In genomic region chr17:27381007-27381501, GRCh38 we compare ENCODE assay signal across 1 cellular context.
TF ChIP-seq lines count a peak whose summit lies in the region.

No MANE protein-coding gene starts in this region.

TF ChIP-seq in K562, 482 proteins besides CTCF, POLR2A, EP300 and RAD21 (continued from another document and continues in another):
- TF ChIP-seq ZBTB33 (CRISPR knock-in tag; IDR thresholded peaks at IDR 0.05) (peak; percentile 72; the same call in 1 of the 2 replicates), ZNF584 (CRISPR knock-in tag; IDR thresholded peaks at IDR 0.05; ENCODE audit: low read depth) (no peak), XRCC5 (IDR thresholded peaks at IDR 0.05; ENCODE audit: low read depth, low read length) (peak; percentile 99), U2AF2 (optimal IDR thresholded peaks at IDR 0.05; ENCODE audit: low read depth, low read length) (no peak), CEBPZ (IDR thresholded peaks at IDR 0.05; ENCODE audit: borderline replicate concordance, low read depth, low read length) (no peak), KLF6 (CRISPR knock-in tag; IDR thresholded peaks at IDR 0.05; ENCODE audit: borderline replicate concordance) (no peak), MECOM (CRISPR knock-in tag; IDR thresholded peaks at IDR 0.05) (no peak), CBFB (CRISPR knock-in tag; IDR thresholded peaks at IDR 0.05) (peak; percentile 63; the same call in 1 of the 2 replicates), FOXJ2 (tag; IDR thresholded peaks at IDR 0.05) (no peak), ZNF780A (CRISPR knock-in tag; IDR thresholded peaks at IDR 0.05) (no peak), ZNF143 (CRISPR knock-in tag; IDR thresholded peaks at IDR 0.05) (no peak), ATF1 (CRISPR knock-in tag; IDR thresholded peaks at IDR 0.05) (0 out of 2 replicates have a peak, but pooled peaks have one; percentile 30), ATF1 (tag; IDR thresholded peaks at IDR 0.05) (peak; percentile 58), FOXK2 (conservative IDR thresholded peaks at IDR 0.05 in 1 of 2, IDR thresholded peaks at IDR 0.05 in 1 of 2; ENCODE audit: low read depth in 2 of 2) (no peak), DNMT1 (IDR thresholded peaks at IDR 0.05) (no peak), IRF9 (tag; IDR thresholded peaks at IDR 0.05) (no peak), ESRRB (CRISPR knock-in tag; IDR thresholded peaks at IDR 0.05; ENCODE audit: borderline replicate concordance) (no peak), ZNF347 (CRISPR knock-in tag; IDR thresholded peaks at IDR 0.05; ENCODE audit: low read depth) (no peak), ZNF282 (CRISPR knock-in tag; IDR thresholded peaks at IDR 0.05) (no peak), GATAD2A (IDR thresholded peaks at IDR 0.05) (0 out of 2 replicates have a peak, but pooled peaks have one; percentile 78), FOXJ3 (CRISPR knock-in tag; IDR thresholded peaks at IDR 0.05) (no peak), ATF4 (CRISPR knock-in tag; IDR thresholded peaks at IDR 0.05) (no peak), ZNF384 (IDR thresholded peaks at IDR 0.05; ENCODE audit: low read depth, low read length) (peak; percentile 67), NCOA4 (IDR thresholded peaks at IDR 0.05; ENCODE audit: partially characterized antibody) (no peak), KLF10 (CRISPR knock-in tag; IDR thresholded peaks at IDR 0.05) (no peak), CHD2 (IDR thresholded peaks at IDR 0.05; ENCODE audit: low read depth, low read length) (no peak), CREB3 (tag; conservative IDR thresholded peaks at IDR 0.05; ENCODE audit: low read depth) (no peak), SAFB (IDR thresholded peaks at IDR 0.05; ENCODE audit: borderline replicate concordance, low read depth, low read length) (no peak), PRDM10 (IDR thresholded peaks at IDR 0.05; ENCODE audit: partially characterized antibody) (peak; percentile 37), UBTF (IDR thresholded peaks at IDR 0.05; ENCODE audit: borderline replicate concordance in 1 of 2, low read depth in 2 of 2, low read length in 2 of 2) (no peak), MAFK (IDR thresholded peaks at IDR 0.05; ENCODE audit: low read length) (no peak; the same call in 1 of the 2 replicates), L3MBTL2 (IDR thresholded peaks at IDR 0.05) (peak; percentile 47), ZSCAN29 (IDR thresholded peaks at IDR 0.05) (no peak), ZNF224 (CRISPR knock-in tag; IDR thresholded peaks at IDR 0.05) (no peak), SOX6 (IDR thresholded peaks at IDR 0.05) (peak; percentile 72), ZNF324 (CRISPR knock-in tag; IDR thresholded peaks at IDR 0.05) (no peak), ZNF583 (CRISPR knock-in tag; IDR thresholded peaks at IDR 0.05) (peak; percentile 32; the same call in 1 of the 2 replicates), CBX1 (IDR thresholded peaks at IDR 0.05; ENCODE audit: low read depth) (peak; percentile 97), HSF4 (CRISPR knock-in tag; IDR thresholded peaks at IDR 0.05; ENCODE audit: borderline replicate concordance) (no peak), NCOR1 (IDR thresholded peaks at IDR 0.05) (peak; percentile 74), BRF2 (IDR thresholded peaks at IDR 0.05; ENCODE audit: borderline replicate concordance, insufficient read depth, insufficient read length) (no peak), PTTG1 (tag; IDR thresholded peaks at IDR 0.05; ENCODE audit: low read depth) (no peak), TFAM (CRISPR knock-in tag; conservative IDR thresholded peaks at IDR 0.05) (no peak), BACH1 (tag; IDR thresholded peaks at IDR 0.05) (no peak), CHCHD3 (CRISPR knock-in tag; IDR thresholded peaks at IDR 0.05) (no peak), NFE2L1 (tag; IDR thresholded peaks at IDR 0.05; ENCODE audit: borderline replicate concordance, low read depth) (no peak), SRSF7 (optimal IDR thresholded peaks at IDR 0.05; ENCODE audit: low read depth, low read length) (no peak), VEZF1 (CRISPR knock-in tag; IDR thresholded peaks at IDR 0.05) (peak; percentile 63; the same call in 1 of the 2 replicates), PHTF2 (CRISPR knock-in tag; IDR thresholded peaks at IDR 0.05) (no peak), ZNF165 (CRISPR knock-in tag; IDR thresholded peaks at IDR 0.05; ENCODE audit: borderline replicate concordance) (no peak), CHD4 (IDR thresholded peaks at IDR 0.05; ENCODE audit: insufficient read depth, insufficient replicate concordance, low read depth, low read length, poor library complexity, severe bottlenecking) (no peak)
